Comparison of ENCODE assay signal across 8 cellular contexts in genomic region chr7:97845622-97846203, GRCh38. TPM values are rescaled to one million over a fixed set of nuclear protein-coding genes. Genes with fewer than 3 reads are reported as not detected.
DNase-seq lines count a peak whose midpoint lies in the region; ATAC-seq and TF ChIP-seq lines count a peak whose summit lies in the region.

No MANE protein-coding gene starts in this region.

- TF ChIP-seq CTCF in GM12874 (IDR thresholded peaks at IDR 0.05; ENCODE audit: insufficient read depth, low read depth, low read length) (peak; percentile 8; the same call in 1 of the 2 replicates), brain microvascular endothelial cell (IDR thresholded peaks at IDR 0.05; ENCODE audit: low read depth, low read length, missing control alignments) (peak; percentile 32), nephron (IDR thresholded peaks at IDR 0.05; ENCODE audit: unreplicated experiment in 3 of 3) (peak; percentile 42 to 57 (median 57)), WERI-Rb-1 (IDR thresholded peaks at IDR 0.05; ENCODE audit: low read depth, low read length) (no peak)

- no peaks in the 10 kb centered on the region for H3K9me3 Mint-ChIP-seq in nephron

- no peaks in the 10 kb centered on the region for H3K4me1 Mint-ChIP-seq in nephron

- no peaks in the 10 kb centered on the region for H3K36me3 Mint-ChIP-seq in nephron (ENCODE audit: low read depth)

- no peaks in the 10 kb centered on the region for H3K27me3 ChIP-seq in brain microvascular endothelial cell (replicated peaks)
- no peaks in the 10 kb centered on the region for H3K27me3 ChIP-seq in WERI-Rb-1 (ENCODE audit: insufficient read depth, low read depth, severe bottlenecking)

- no peak overlapping the region for H3K27ac Mint-ChIP-seq in nephron

- H3K4me3 ChIP-seq in brain microvascular endothelial cell (ENCODE audit: low read depth, low read length) (no peak overlapping the region), WERI-Rb-1 (ENCODE audit: low read depth, low read length) (no peak overlapping the region)

- DNase-seq in AG20443 (ENCODE audit: low spot score) (peak; percentile 20), NCI-H1417 (lab: John Stamatoyannopoulos, UW) (peak in 2 of 3 experiments; percentile 50 to 80), brain microvascular endothelial cell (peak; percentile 16), WERI-Rb-1 (no peak)
- DNase-seq in activated CD4-positive, alpha-beta T cell treated with anti-CD3 and anti-CD28 coated beads, Interleukin-2, amount 50 U/mL, for 1 hour = no peak

- no peak for ATAC-seq in esophagus mucosa

- no peak overlapping the region for H3K4me3 Mint-ChIP-seq in nephron

- H3K27me3 Mint-ChIP-seq in nephron (ENCODE audit: low read depth) = no peaks in the 10 kb centered on the region

- H3K27ac ChIP-seq in brain microvascular endothelial cell = no peak overlapping the region
- H3K27ac ChIP-seq in WERI-Rb-1 = no peak overlapping the region

- in situ Hi-C loops in brain microvascular endothelial cell (cut with HindIII; ENCODE audit: low pct_ligation_motif_present, low sequenced_read_pairs) = no loop called here

- no peaks in the 10 kb centered on the region for H3K9me3 ChIP-seq in WERI-Rb-1 (ENCODE audit: severe bottlenecking)

- no peaks in the 10 kb centered on the region for H3K36me3 ChIP-seq in brain microvascular endothelial cell (replicated peaks)
- H3K36me3 ChIP-seq in WERI-Rb-1 = no peaks in the 10 kb centered on the region

RNA-seq across cellular contexts. Expression of gene ASNS, which starts 26.5 kb away (rescaled TPM):
- total RNA-seq in esophagus mucosa = 49.7 TPM

Comparison
In these comparisons a context has a peak if more than half of its experiments do, and no peak if none do; other contexts are left out.
1. DNase-seq: peak in AG20443 (single experiment), NCI-H1417 (2 of 3) and brain microvascular endothelial cell (single experiment); none in WERI-Rb-1 (single experiment) and activated CD4-positive, alpha-beta T cell treated with anti-CD3 and anti-CD28 coated beads, Interleukin-2, amount 50 U/mL, for 1 hour (single experiment).